8 cellular contexts compared by ENCODE assay signal in the genomic region with DNA sequence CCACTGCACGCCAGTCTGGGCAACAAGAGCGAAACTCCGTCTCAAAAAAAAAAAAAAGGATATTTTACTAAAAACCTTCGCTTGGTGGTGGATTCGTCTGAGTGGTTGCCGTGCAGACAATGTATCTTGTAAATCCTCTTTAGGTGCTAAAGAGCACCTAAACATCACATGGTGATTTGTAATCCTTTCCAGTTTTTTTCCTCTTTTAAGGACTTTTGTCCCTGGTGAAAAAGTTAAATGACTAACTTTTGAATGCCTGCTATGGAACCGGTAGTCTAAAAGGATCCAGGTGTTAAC. TPM values are rescaled to one million over a fixed set of nuclear protein-coding genes. Genes with fewer than 3 reads are reported as not detected.
DNase-seq lines count a peak whose midpoint lies in the region; ATAC-seq and TF ChIP-seq lines count a peak whose summit lies in the region.

No MANE protein-coding gene starts in this region.

- peak overlapping the region; percentile 6 for H3K4me3 ChIP-seq in iPS-11a (ENCODE audit: low read depth, low read length)

- no peaks in the 10 kb centered on the region for H3K9me3 ChIP-seq in T-helper 17 cell (ENCODE audit: control insufficient read depth, low read length, poor library complexity, severe bottlenecking)

- no peak for ATAC-seq in T-helper 17 cell
- no peak for ATAC-seq in stimulated activated naive B cell treated with anti-CD40 and anti-IgM and Interleukin-4, amounts not matched to agents 10 μg/mL and 1 μg/mL and 100 μg/mL, for 72 hours (replicated peaks)

- DNase-seq in NCI-H2171 (lab: John Stamatoyannopoulos, UW), result peak; percentile 6
- DNase-seq in NCI-H2171 treated with DMSO at 0.1 percent for 48 hours (lab: John Stamatoyannopoulos, UW), result no peak
- DNase-seq in T-helper 17 cell, result no peak
- no peak for DNase-seq in stimulated activated naive B cell treated with anti-CD40 and anti-IgM and Interleukin-4, amounts not matched to agents 10 μg/mL and 1 μg/mL and 100 μg/mL, for 72 hours
- no peak for DNase-seq in GM10266 (ENCODE audit: extremely low spot score)
- DNase-seq in H4 (ENCODE audit: low spot score), result no peak
- DNase-seq in GF-D8 (lab: John Stamatoyannopoulos, UW), result no peak

- H3K4me3 Mint-ChIP-seq in T-helper 17 cell, result peak overlapping the region; percentile 93
- H3K4me3 Mint-ChIP-seq in stimulated activated naive B cell treated with anti-CD40 and anti-IgM and Interleukin-4, amounts not matched to agents 10 μg/mL and 1 μg/mL and 100 μg/mL, for 72 hours, result peak overlapping the region; percentile 88 to 91

- TF ChIP-seq CTCF in GM10266 (IDR thresholded peaks at IDR 0.05; ENCODE audit: control insufficient read depth, insufficient read depth, low read depth, missing control alignments), result no peak

- H3K36me3 Mint-ChIP-seq in T-helper 17 cell (ENCODE audit: low read depth), result no peaks in the 10 kb centered on the region
- peaks cover 12 to 14% of the 10 kb centered on the region in 2 donors for H3K36me3 Mint-ChIP-seq in stimulated activated naive B cell treated with anti-CD40 and anti-IgM and Interleukin-4, amounts not matched to agents 10 μg/mL and 1 μg/mL and 100 μg/mL, for 72 hours

- H3K27me3 Mint-ChIP-seq in T-helper 17 cell, result no peaks in the 10 kb centered on the region
- H3K27me3 Mint-ChIP-seq in stimulated activated naive B cell treated with anti-CD40 and anti-IgM and Interleukin-4, amounts not matched to agents 10 μg/mL and 1 μg/mL and 100 μg/mL, for 72 hours, result no peaks in the 10 kb centered on the region

- no peaks in the 10 kb centered on the region for H3K9me3 Mint-ChIP-seq in stimulated activated naive B cell treated with anti-CD40 and anti-IgM and Interleukin-4, amounts not matched to agents 10 μg/mL and 1 μg/mL and 100 μg/mL, for 72 hours

- H3K27ac Mint-ChIP-seq in T-helper 17 cell, result peak overlapping the region; percentile 92
- peak overlapping the region; percentile 97 for H3K27ac Mint-ChIP-seq in stimulated activated naive B cell treated with anti-CD40 and anti-IgM and Interleukin-4, amounts not matched to agents 10 μg/mL and 1 μg/mL and 100 μg/mL, for 72 hours

- peaks cover 17% of the 10 kb centered on the region for H3K4me1 Mint-ChIP-seq in T-helper 17 cell
- peaks cover 11 to 28% of the 10 kb centered on the region in 2 donors for H3K4me1 Mint-ChIP-seq in stimulated activated naive B cell treated with anti-CD40 and anti-IgM and Interleukin-4, amounts not matched to agents 10 μg/mL and 1 μg/mL and 100 μg/mL, for 72 hours

RNA-seq across cellular contexts. Expression of gene ARNT, which starts 0.8 kb away (rescaled TPM):
- total RNA-seq in T-helper 17 cell, result 10 to 100 TPM; 27.3 to 32.3 TPM
- total RNA-seq in H4 (2014; rRNA removed; shearing (Covaris generic)), result 13.0 and 13.7 TPM in 2 replicates

RNA-seq across cellular contexts. Expression of gene CTXND2, which starts 9.8 kb away (rescaled TPM):
- not detected for total RNA-seq in T-helper 17 cell
- total RNA-seq in H4 (2014; rRNA removed; shearing (Covaris generic)), result not detected in 2 replicates

RNA-seq across cellular contexts. Expression of gene SETDB1, which starts 49.0 kb away (rescaled TPM):
- 10 to 100 TPM; 44.0 to 51.0 TPM for total RNA-seq in T-helper 17 cell
- 15.9 and 26.2 TPM in 2 replicates for total RNA-seq in H4 (2014; rRNA removed; shearing (Covaris generic))
